20 cellular contexts compared by ENCODE assay signal in genomic region chr7:141484907-141485306, GRCh38.
A peak's percentile ranks its signal among the peaks of the same experiment; 100 is the strongest.
DNase-seq lines count a peak whose midpoint lies in the region; ATAC-seq and TF ChIP-seq lines count a peak whose summit lies in the region.
"Had no signal": no experiment of that assay in that cellular context is flagged by ENCODE, and none has a peak within 500 bp of the region (broad histone marks: within the 10 kb centered on the region; RNA-seq: fewer than 3 reads in every experiment).

No MANE protein-coding gene starts in this region.

- H3K27me3 ChIP-seq in neural cell (ENCODE audit: insufficient read depth, low read depth, low read length) = no peaks in the 10 kb centered on the region
- H3K27me3 ChIP-seq in CD8-positive, alpha-beta T cell (ENCODE audit: insufficient read depth, low read length) = no peaks in the 10 kb centered on the region
- H3K27me3 ChIP-seq: BE2C had no signal

- H3K9me3 Mint-ChIP-seq in CD8-positive, alpha-beta T cell = no peaks in the 10 kb centered on the region
- H3K9me3 Mint-ChIP-seq: GM23338 had no signal

- DNase-seq in NCI-H1417 (lab: John Stamatoyannopoulos, UW) = peak in 2 of 3 experiments; percentile 44 to 67
- no peak for DNase-seq in NCI-H1417 treated with DMSO at 0.1 percent for 48 hours (lab: John Stamatoyannopoulos, UW)
- DNase-seq in NCI-H187 treated with DMSO at 0.1 percent for 48 hours (lab: John Stamatoyannopoulos, UW) = peak; percentile 77
- DNase-seq in NCI-H345 (lab: John Stamatoyannopoulos, UW) = peak; percentile 59
- no peak for DNase-seq in CD8-positive, alpha-beta T cell
- DNase-seq: BE2C; CD4-positive, CD25-positive, alpha-beta regulatory T cell; DMS153; EL; NCI-H1436; NCI-H510A; NCI-H774; PC-3; SIG-M5 had no signal

- H4K20me1 ChIP-seq in neural cell (ENCODE audit: insufficient read depth) = no peaks in the 10 kb centered on the region

- no peak for TF ChIP-seq EP300 in neural cell (conservative IDR thresholded peaks at IDR 0.05; ENCODE audit: poor library complexity, severe bottlenecking)

- no peak overlapping the region for H3K27ac ChIP-seq in neural cell (ENCODE audit: low read length)
- no peak overlapping the region for H3K27ac ChIP-seq in CD8-positive, alpha-beta T cell (ENCODE audit: low read depth, low read length)
- H3K27ac ChIP-seq: RWPE1 had no signal

- H3K9me3 ChIP-seq in neural cell (ENCODE audit: low read length) = no peaks in the 10 kb centered on the region
- no peaks in the 10 kb centered on the region for H3K9me3 ChIP-seq in CD8-positive, alpha-beta T cell (ENCODE audit: low read length)
- H3K9me3 ChIP-seq: BE2C had no signal

- POLR2A ChIA-PET in CD8-positive, alpha-beta T cell (lab: Charles Lee) = no interaction called here

- H3K36me3 ChIP-seq in neural cell (ENCODE audit: insufficient read depth, low read length) = no peaks in the 10 kb centered on the region
- no peaks in the 10 kb centered on the region for H3K36me3 ChIP-seq in CD8-positive, alpha-beta T cell (ENCODE audit: insufficient read depth, low read length)
- H3K36me3 ChIP-seq: BE2C had no signal

- no peak overlapping the region for H3K9ac ChIP-seq in neural cell (ENCODE audit: low read length)

- no peaks in the 10 kb centered on the region for H3K4me1 ChIP-seq in CD8-positive, alpha-beta T cell (ENCODE audit: insufficient read depth, low read length)

- CTCF ChIA-PET in CD8-positive, alpha-beta T cell (lab: Charles Lee) = no interaction called here

- intact Hi-C loops in CD8-positive, alpha-beta T cell (cut with DNase I, micrococcal nuclease) = no loop called here

- peak; percentile 8 for TF ChIP-seq RAD21 in neural cell (conservative IDR thresholded peaks at IDR 0.05)

- H3K4me3 Mint-ChIP-seq in CD8-positive, alpha-beta T cell = no peak overlapping the region
- H3K4me3 Mint-ChIP-seq: CD4-positive, CD25-positive, alpha-beta regulatory T cell; GM23338 had no signal

- no peak overlapping the region for H3K4me3 ChIP-seq in neural cell (ENCODE audit: low read length)
- no peak overlapping the region for H3K4me3 ChIP-seq in CD8-positive, alpha-beta T cell (ENCODE audit: low read depth, low read length)
- H3K4me3 ChIP-seq: GM23338, K562 had no signal

- no peak overlapping the region for H3K4me2 ChIP-seq in neural cell (ENCODE audit: low read length)
- H3K4me2 ChIP-seq: GM23338 had no signal

- H3K9me2 ChIP-seq in neural cell (ENCODE audit: insufficient read depth, low read length) = no peaks in the 10 kb centered on the region

- H3K79me2 ChIP-seq in neural cell (replicated peaks; ENCODE audit: insufficient read depth, low read length) = no peaks in the 10 kb centered on the region

- no peaks in the 10 kb centered on the region for H3K36me3 Mint-ChIP-seq in CD8-positive, alpha-beta T cell
- H3K36me3 Mint-ChIP-seq: CD4-positive, CD25-positive, alpha-beta regulatory T cell had no signal

- no peaks in the 10 kb centered on the region for H3K4me1 Mint-ChIP-seq in CD8-positive, alpha-beta T cell (ENCODE audit: low read depth)
- H3K4me1 Mint-ChIP-seq: CD4-positive, CD25-positive, alpha-beta regulatory T cell had no signal

- no peaks in the 10 kb centered on the region for H3F3A ChIP-seq in neural cell (ENCODE audit: insufficient read depth, low read length, poor library complexity, severe bottlenecking)

- H3K27ac Mint-ChIP-seq in CD8-positive, alpha-beta T cell = no peak overlapping the region
- H3K27ac Mint-ChIP-seq: CD4-positive, CD25-positive, alpha-beta regulatory T cell; GM23338 had no signal

- peaks cover 20% of the 10 kb centered on the region for H3K27me3 Mint-ChIP-seq in CD8-positive, alpha-beta T cell (ENCODE audit: low read depth)
- H3K27me3 Mint-ChIP-seq: CD4-positive, CD25-positive, alpha-beta regulatory T cell had no signal

- ATAC-seq in GM19023 (IDR thresholded peaks at IDR 0.05; ENCODE audit: unreplicated experiment) = no peak
- ATAC-seq in CD8-positive, alpha-beta T cell = no peak
- ATAC-seq: GM23338, HCT116, K562, PC-3 had no signal

- H2AFZ ChIP-seq in neural cell (ENCODE audit: low read depth, low read length) = no peak overlapping the region
- H2AFZ ChIP-seq: GM23338 had no signal

- TF ChIP-seq CTCF in neural cell (IDR thresholded peaks at IDR 0.05; ENCODE audit: poor library complexity, severe bottlenecking) = no peak
- no peak for TF ChIP-seq CTCF in CD8-positive, alpha-beta T cell (IDR thresholded peaks at IDR 0.05)

TF ChIP-seq in neural cell, 6 proteins besides CTCF, POLR2A, EP300 and RAD21:
- TF ChIP-seq EZH2 (IDR thresholded peaks at IDR 0.05; ENCODE audit: borderline replicate concordance, insufficient read depth, low read length, poor library complexity, severe bottlenecking) = no peak
- TF ChIP-seq POLR2AphosphoS5 (IDR thresholded peaks at IDR 0.05) = peak; percentile 14

Comparison
In these comparisons a context has a peak if more than half of its experiments do, and no peak if none do; other contexts are left out.
1. DNase-seq: peak in NCI-H1417 (2 of 3), NCI-H187 treated with DMSO at 0.1 percent for 48 hours (single experiment) and NCI-H345 (single experiment); none in NCI-H1417 treated with DMSO at 0.1 percent for 48 hours (single experiment) and CD8-positive, alpha-beta T cell (0 of 7).